ENCODE assay signal across 16 cellular contexts in the genomic region with DNA sequence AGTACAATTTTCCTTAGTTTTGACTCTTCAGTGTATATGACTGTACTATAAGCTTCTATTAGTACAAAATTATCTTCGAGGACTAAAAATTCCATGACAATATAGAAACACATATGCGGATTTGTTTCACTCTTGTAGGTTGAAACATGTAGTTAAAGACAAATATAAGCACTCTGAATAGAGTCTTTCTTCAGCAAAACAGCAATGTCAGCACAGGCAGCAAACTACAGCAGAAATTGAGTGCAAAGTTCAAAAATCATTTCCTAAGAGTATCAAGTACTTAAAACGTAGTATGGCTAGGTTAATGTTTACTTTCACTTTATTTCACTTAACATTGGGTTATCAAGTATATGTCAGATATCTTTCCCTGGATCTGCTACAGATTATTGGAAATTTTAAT.
A peak's percentile ranks its signal among the peaks of the same experiment; 100 is the strongest.
DNase-seq lines count a peak whose midpoint lies in the region; ATAC-seq and TF ChIP-seq lines count a peak whose summit lies in the region.
"Had no signal": no experiment of that assay in that cellular context is flagged by ENCODE, and none has a peak within 500 bp of the region (broad histone marks: within the 10 kb centered on the region; RNA-seq: fewer than 3 reads in every experiment).

No MANE protein-coding gene starts in this region.

- H3K36me3 ChIP-seq in adipocyte (ENCODE audit: control insufficient read depth, insufficient read depth, low read length, severe bottlenecking) = no peaks in the 10 kb centered on the region
- no peaks in the 10 kb centered on the region for H3K36me3 ChIP-seq in right lobe of liver
- H3K36me3 ChIP-seq in transverse colon = no peaks in the 10 kb centered on the region
- H3K36me3 ChIP-seq: Peyer's patch had no signal

- TF ChIP-seq CTCF in right lobe of liver (IDR thresholded peaks at IDR 0.05) = no peak
- TF ChIP-seq CTCF in transverse colon (IDR thresholded peaks at IDR 0.05) = no peak

- TF ChIP-seq EP300 in transverse colon (IDR thresholded peaks at IDR 0.05; ENCODE audit: low read depth) = no peak

- H3K27ac ChIP-seq in right lobe of liver (peak overlapping the region in 2 of 3 donors; percentile 25 to 49), transverse colon (peak overlapping the region; percentile 24 to 57 (median 38))
- H3K27ac ChIP-seq: BLaER1 had no signal

- H3K4me1 ChIP-seq in adipocyte (ENCODE audit: control insufficient read depth, insufficient read depth, low read length) (peaks cover 19% of the 10 kb centered on the region), right lobe of liver (peaks cover 0 to 19% (median 0%) of the 10 kb centered on the region in 4 donors), transverse colon (peaks cover 0 to 39% (median 18%) of the 10 kb centered on the region in 4 donors)
- H3K4me1 ChIP-seq: BLaER1 had no signal

- no peaks in the 10 kb centered on the region for H3K27me3 ChIP-seq in adipocyte (replicated peaks; ENCODE audit: control insufficient read depth, insufficient read depth, low read length)
- H3K27me3 ChIP-seq in right lobe of liver = no peaks in the 10 kb centered on the region
- no peaks in the 10 kb centered on the region for H3K27me3 ChIP-seq in transverse colon
- H3K27me3 ChIP-seq: BLaER1, Peyer's patch had no signal

- H3K9ac ChIP-seq in adipocyte (ENCODE audit: low read length) = peak overlapping the region; percentile 44
- H3K9ac ChIP-seq: BLaER1 had no signal

- no peaks in the 10 kb centered on the region for H3K9me3 ChIP-seq in adipocyte (ENCODE audit: control insufficient read depth, low read length)
- no peaks in the 10 kb centered on the region for H3K9me3 ChIP-seq in right lobe of liver
- no peaks in the 10 kb centered on the region for H3K9me3 ChIP-seq in transverse colon
- H3K9me3 ChIP-seq: Peyer's patch had no signal

- WGBS in right lobe of liver (ENCODE audit: insufficient coverage, low coverage, low lambda C conversion rate, missing lambda C conversion rate) = 26% methylated on average over 3 of the region's 3 CpGs
- WGBS in transverse colon (ENCODE audit: low coverage in 1 of 2), 2 donors = 44 to 48% methylated on average over 3 of the region's 3 CpGs

- H3K4me3 ChIP-seq in adipocyte (ENCODE audit: low read length) (peak overlapping the region; percentile 64), right lobe of liver (peak overlapping the region in 1 of 3 donors; percentile 4), transverse colon (peak overlapping the region in 1 of 4 donors; percentile 4)
- H3K4me3 ChIP-seq: BLaER1, Peyer's patch had no signal

- in situ Hi-C loops in transverse colon (cut with MboI; ENCODE audit: low pct_ligation_motif_present in 1 of 4, low pct_unique_long_range_greater_than_20kb in 1 of 4, low sequenced_read_pairs in 3 of 4) = no loop called here

- ATAC-seq in right lobe of liver = peak; percentile 90 to 96 (median 96)

- TF ChIP-seq POLR2A in right lobe of liver (IDR thresholded peaks at IDR 0.05) = no peak
- TF ChIP-seq POLR2A in transverse colon (IDR thresholded peaks at IDR 0.05) = no peak

- DNase-seq in adipocyte (ENCODE audit: low read depth) (no peak), fibroblast of peridontal ligament (ENCODE audit: extremely low read depth) (peak; percentile 6), right lobe of liver (no peak), transverse colon (no peak), GDM1 (lab: John Stamatoyannopoulos, UW) (no peak), GM03348 (ENCODE audit: low spot score) (no peak)
- DNase-seq in stimulated activated CD4-positive, alpha-beta T cell treated with anti-CD3 and anti-CD28 coated beads, Interleukin-1b, Interleukin-23, amount 100 ng/mL, for 48 hours = no peak
- DNase-seq: DMS 273 treated with DMSO at 0.1 percent for 48 hours, EL, GOT3, Karpas-422, NCI-H1417 treated with DMSO at 0.1 percent for 48 hours, NCI-H2171 treated with DMSO at 0.1 percent for 48 hours, NCI-H82 had no signal

- intact Hi-C loops in right lobe of liver (cut with DNase I) = no loop called here
- intact Hi-C loops in transverse colon (cut with DNase I; ENCODE audit: low total_unique reads) = no loop called here
